ENCODE assay signal across 1 cellular context in the genomic region with DNA sequence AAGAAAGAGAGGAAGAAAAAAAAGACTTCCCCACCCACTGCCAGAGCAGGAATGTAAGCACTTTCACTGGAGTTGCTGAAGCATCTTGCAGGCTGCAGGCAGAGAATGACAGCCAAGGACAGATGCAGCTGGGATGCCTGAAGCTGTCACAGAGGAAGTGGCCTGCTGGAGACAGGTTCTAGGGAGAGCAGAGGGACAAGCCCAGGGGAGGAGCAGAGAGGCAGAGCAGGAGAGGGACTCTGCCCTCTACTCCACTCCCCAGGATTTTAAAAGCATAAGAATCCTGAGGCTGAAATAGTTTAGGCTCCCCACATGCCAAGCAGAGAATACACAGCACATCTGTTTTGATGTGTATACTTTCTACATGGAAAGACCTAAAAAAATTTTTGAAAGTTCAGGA.
TF ChIP-seq lines count a peak whose summit lies in the region.

No MANE protein-coding gene starts in this region.

TF ChIP-seq in IMR-90, 13 proteins besides CTCF, POLR2A, EP300 and RAD21 (continued from another document):
- TF ChIP-seq FOS (IDR thresholded peaks at IDR 0.05; ENCODE audit: low read depth, low read length): no peak
- no peak for TF ChIP-seq CEBPB (IDR thresholded peaks at IDR 0.05; ENCODE audit: low read depth, low read length)
- no peak for TF ChIP-seq MAFK (IDR thresholded peaks at IDR 0.05; ENCODE audit: low read depth, low read length)
- no peak for TF ChIP-seq RFX5 (IDR thresholded peaks at IDR 0.05; ENCODE audit: low read depth, low read length)
- no peak for TF ChIP-seq SMC3 (IDR thresholded peaks at IDR 0.05; ENCODE audit: low read depth, low read length)
